9 cellular contexts compared by ENCODE assay signal in the genomic region with DNA sequence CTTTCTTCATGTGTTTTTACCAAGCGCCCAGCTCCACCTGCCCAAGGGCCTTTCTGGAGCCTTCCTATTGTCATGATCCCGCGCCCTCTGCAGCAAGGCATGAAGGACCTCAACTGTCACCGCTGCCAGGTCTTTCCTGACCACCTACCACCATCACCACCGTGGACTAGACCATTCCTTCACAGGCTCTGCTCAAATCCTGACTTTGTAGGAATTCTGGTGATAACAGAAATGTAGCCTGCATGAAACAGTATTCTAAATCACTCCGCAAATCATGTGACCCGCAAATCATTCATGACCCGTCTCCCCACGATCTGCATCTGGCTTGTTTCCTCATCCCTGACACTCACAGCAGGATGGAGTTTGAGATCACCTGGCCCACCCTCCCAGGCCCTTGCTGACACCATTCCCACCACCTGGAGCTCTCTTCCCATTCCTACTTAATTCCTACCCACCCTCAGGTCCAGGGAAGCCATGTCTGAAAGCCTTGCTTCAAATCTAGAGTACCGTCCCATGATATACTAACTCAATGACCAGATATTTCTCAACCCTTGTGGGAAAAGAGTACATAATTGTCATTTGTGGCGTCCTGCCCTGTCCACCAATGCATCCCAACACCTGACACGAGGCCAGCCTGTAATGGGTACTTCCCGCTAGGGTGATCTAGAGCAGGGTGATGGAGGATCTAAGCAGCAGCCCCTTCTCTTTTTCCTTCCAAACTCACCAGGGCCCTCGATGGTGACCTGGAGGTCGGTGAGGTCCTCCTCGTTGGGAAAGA. TPM values are rescaled to one million over a fixed set of nuclear protein-coding genes. Genes with fewer than 3 reads are reported as not detected.
DNase-seq lines count a peak whose midpoint lies in the region; ATAC-seq and TF ChIP-seq lines count a peak whose summit lies in the region.
"Had no signal": no experiment of that assay in that cellular context is flagged by ENCODE, and none has a peak within 500 bp of the region (broad histone marks: within the 10 kb centered on the region; RNA-seq: fewer than 3 reads in every experiment).

No MANE protein-coding gene starts in this region.

- H2AFZ ChIP-seq in Loucy (ENCODE audit: low read length), result no peak overlapping the region

- H3F3A ChIP-seq in Loucy (ENCODE audit: low read depth), result no peaks in the 10 kb centered on the region

- H3K9me3 ChIP-seq in Loucy (ENCODE audit: insufficient read depth, low read depth, low read length), result no peaks in the 10 kb centered on the region

- peaks cover 36 to 49% of the 10 kb centered on the region in 2 donors for H3K36me3 Mint-ChIP-seq in CD14-positive monocyte
- H3K36me3 Mint-ChIP-seq in dendritic cell treated with granulocyte-macrophage colony-stimulating factor and Interleukin-4, amounts not matched to agents 40 ng/mL and 50 ng/mL, for 4 days (ENCODE audit: low read depth), result peaks cover 63% of the 10 kb centered on the region
- peaks cover 33% of the 10 kb centered on the region for H3K36me3 Mint-ChIP-seq in neural crest cell (ENCODE audit: low read depth)

- peak overlapping the region; percentile 91 for H3K4me3 ChIP-seq in Loucy (ENCODE audit: low read length, poor library complexity, severe bottlenecking)

- peaks cover 33% of the 10 kb centered on the region for H3K4me1 Mint-ChIP-seq in CD14-positive monocyte
- peaks cover 19% of the 10 kb centered on the region for H3K4me1 Mint-ChIP-seq in dendritic cell treated with granulocyte-macrophage colony-stimulating factor and Interleukin-4, amounts not matched to agents 40 ng/mL and 50 ng/mL, for 4 days (ENCODE audit: low read depth)
- peaks cover 33% of the 10 kb centered on the region for H3K4me1 Mint-ChIP-seq in neural crest cell

- peak overlapping the region; percentile 94 for H3K4me2 ChIP-seq in Loucy (ENCODE audit: low read depth, low read length, poor library complexity, severe bottlenecking)

- intact Hi-C loops in CD14-positive monocyte (cut with micrococcal nuclease), result loop anchor here (2.0 to 10.0 kb wide), 2 partner anchors 19 to 199 kb away; a partner anchor contains a TSS
- intact Hi-C loops in dendritic cell treated with granulocyte-macrophage colony-stimulating factor and Interleukin-4, amounts not matched to agents 40 ng/mL and 50 ng/mL, for 4 days (cut with micrococcal nuclease), result no loop called here
- intact Hi-C loops in posterior cingulate gyrus (cut with DNase I), result no loop called here

- H3K27me3 Mint-ChIP-seq in CD14-positive monocyte (ENCODE audit: low read depth in 3 of 3), result peaks cover 2 to 5% (median 4%) of the 10 kb centered on the region in 3 donors
- peaks cover 1% of the 10 kb centered on the region for H3K27me3 Mint-ChIP-seq in dendritic cell treated with granulocyte-macrophage colony-stimulating factor and Interleukin-4, amounts not matched to agents 40 ng/mL and 50 ng/mL, for 4 days
- peaks cover 28% of the 10 kb centered on the region for H3K27me3 Mint-ChIP-seq in neural crest cell (ENCODE audit: low read depth)

- H3K4me3 Mint-ChIP-seq in CD14-positive monocyte (peak overlapping the region; percentile 84 to 88), neural crest cell (peak overlapping the region; percentile 93)
- peak overlapping the region; percentile 83 for H3K4me3 Mint-ChIP-seq in dendritic cell treated with granulocyte-macrophage colony-stimulating factor and Interleukin-4, amounts not matched to agents 40 ng/mL and 50 ng/mL, for 4 days

- H3K4me1 ChIP-seq in Loucy (ENCODE audit: insufficient read depth, low read length, poor library complexity, severe bottlenecking), result peaks cover 43% of the 10 kb centered on the region

- peak overlapping the region; percentile 57 to 96 (median 86) for H3K27ac Mint-ChIP-seq in CD14-positive monocyte
- peak overlapping the region; percentile 98 for H3K27ac Mint-ChIP-seq in dendritic cell treated with granulocyte-macrophage colony-stimulating factor and Interleukin-4, amounts not matched to agents 40 ng/mL and 50 ng/mL, for 4 days
- H3K27ac Mint-ChIP-seq in neural crest cell (ENCODE audit: unreplicated experiment), result peak overlapping the region; percentile 69

- no peaks in the 10 kb centered on the region for H3K9me2 ChIP-seq in Loucy (replicated peaks; ENCODE audit: low read depth, low read length)

- ATAC-seq in GM21529 (IDR thresholded peaks at IDR 0.05; ENCODE audit: unreplicated experiment), result no peak

- H3K27me3 ChIP-seq in Loucy (ENCODE audit: insufficient read depth, low read length, poor library complexity, severe bottlenecking), result peaks cover 5% of the 10 kb centered on the region

- DNase-seq in CD14-positive monocyte (ENCODE audit: low spot score), result no peak
- no peak for DNase-seq in neural crest cell (ENCODE audit: low read depth, low spot score)
- DNase-seq in posterior cingulate gyrus, result no peak
- no peak for DNase-seq in NCI-H526 (lab: John Stamatoyannopoulos, UW)
- DNase-seq in Ammon's horn (ENCODE audit: low spot score), result no peak
- DNase-seq: NCI-H1694 had no signal

- peaks cover 36% of the 10 kb centered on the region; the same call in 1 of the 2 replicates for H3K36me3 ChIP-seq in Loucy (ENCODE audit: insufficient read depth, low read length)

- H3K9me3 Mint-ChIP-seq in CD14-positive monocyte (peaks cover 0 to 12% (median 2%) of the 10 kb centered on the region in 7 donors), neural crest cell (peaks cover 11% of the 10 kb centered on the region)
- no peaks in the 10 kb centered on the region for H3K9me3 Mint-ChIP-seq in dendritic cell treated with granulocyte-macrophage colony-stimulating factor and Interleukin-4, amounts not matched to agents 40 ng/mL and 50 ng/mL, for 4 days

- H3K79me2 ChIP-seq in Loucy (ENCODE audit: insufficient read depth, low read length), result peaks cover 57% of the 10 kb centered on the region

- TF ChIP-seq CTCF in CD14-positive monocyte (IDR thresholded peaks at IDR 0.05), result no peak
- no peak for TF ChIP-seq CTCF in Loucy (conservative IDR thresholded peaks at IDR 0.05; ENCODE audit: low read length)
- no peak for TF ChIP-seq CTCF in neural crest cell (conservative IDR thresholded peaks at IDR 0.05)

- H4K20me1 ChIP-seq in Loucy (ENCODE audit: insufficient read depth, low read length, poor library complexity, severe bottlenecking), result peaks cover 42% of the 10 kb centered on the region

- H3K9ac ChIP-seq in Loucy (ENCODE audit: low read depth, low read length, poor library complexity, severe bottlenecking), result peak overlapping the region; percentile 97

RNA-seq across cellular contexts. Expression of a gene that starts 1.3 kb away (rescaled TPM):
- 10 to 100 TPM; 16.1 to 21.9 TPM for polyA plus RNA-seq in CD14-positive monocyte
- 243 and 269 TPM in 2 replicates for total RNA-seq in neural crest cell

RNA-seq across cellular contexts. Expression of a gene that starts 20.5 kb away (rescaled TPM):
- 100 to 1,000 TPM; 199 to 208 TPM for polyA plus RNA-seq in CD14-positive monocyte
- total RNA-seq in neural crest cell, result 1,888 and 1,936 TPM in 2 replicates

RNA-seq across cellular contexts. Expression of a gene that starts 22.2 kb away (rescaled TPM):
- not detected for polyA plus RNA-seq in CD14-positive monocyte
- total RNA-seq in neural crest cell, result 0.40 and 0.71 TPM in 2 replicates

RNA-seq across cellular contexts. Expression of a gene that starts 29.7 kb away (rescaled TPM):
- polyA plus RNA-seq in CD14-positive monocyte, result not detected
- not detected in 2 replicates for total RNA-seq in neural crest cell

RNA-seq across cellular contexts. Expression of a gene that starts 36.0 kb away (rescaled TPM):
- polyA plus RNA-seq in CD14-positive monocyte, result not detected
- 0.56 and 0.59 TPM in 2 replicates for total RNA-seq in neural crest cell

Comparison
In these comparisons a context has a peak if more than half of its experiments do, and no peak if none do; other contexts are left out.
1. intact Hi-C loops: an anchor here in CD14-positive monocyte (2.0 to 10.0 kb wide); none called in dendritic cell treated with granulocyte-macrophage colony-stimulating factor and Interleukin-4, amounts not matched to agents 40 ng/mL and 50 ng/mL, for 4 days and posterior cingulate gyrus.